ENCODE assay signal across 11 cellular contexts in the genomic region with DNA sequence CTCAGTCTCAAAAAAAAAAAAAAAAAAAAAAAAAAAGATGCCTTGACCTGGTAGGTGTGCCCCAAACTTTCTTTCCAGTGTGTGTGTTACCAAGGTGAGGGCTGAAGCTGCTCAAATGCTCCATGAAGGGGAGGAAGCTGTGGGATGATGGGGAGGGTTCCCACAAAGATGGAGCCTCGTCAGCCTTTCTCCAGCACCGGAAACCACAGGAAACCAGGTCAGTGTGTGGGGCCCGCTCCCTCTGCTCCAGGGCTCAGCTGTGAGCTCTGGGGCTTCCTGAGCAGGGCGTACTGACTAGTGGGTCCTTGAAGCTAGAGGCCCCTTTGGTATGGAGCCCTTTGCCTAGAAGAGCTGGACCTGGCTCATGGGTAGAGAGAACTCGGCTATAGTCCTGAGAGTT. TPM values are rescaled to one million over a fixed set of nuclear protein-coding genes. Genes with fewer than 3 reads are reported as not detected.
DNase-seq lines count a peak whose midpoint lies in the region; ATAC-seq, FAIRE-seq and TF ChIP-seq lines count a peak whose summit lies in the region.
"Had no signal": no experiment of that assay in that cellular context is flagged by ENCODE, and none has a peak within 500 bp of the region (broad histone marks: within the 10 kb centered on the region; RNA-seq: fewer than 3 reads in every experiment).

No MANE protein-coding gene starts in this region.

- H3K9ac ChIP-seq in GM23248 = no peak overlapping the region

- H3K9me3 ChIP-seq in GM23248 (ENCODE audit: low read depth) (no peaks in the 10 kb centered on the region), small intestine (ENCODE audit: control insufficient read depth, low read depth) (no peaks in the 10 kb centered on the region)
- H3K9me3 ChIP-seq: ovary had no signal

- CTCF ChIA-PET in MCF 10A (lab: Yijun Ruan, JAX) = interaction anchor here (0.6 to 1.9 kb wide), 8 partner anchors 9 to 549 kb away, joined by 3 to 7 read pairs (median 3); partner anchors contain the start of gene CRELD1

- FAIRE-seq in small intestine (lab: Jason Lieb, UNC) = no peak
- no peak for FAIRE-seq in frontal cortex (lab: Jason Lieb, UNC)
- FAIRE-seq: colon had no signal

- H3K4me3 ChIP-seq in GM23248 (no peak overlapping the region), small intestine (ENCODE audit: low read depth in 1 of 2, low read length in 2 of 2) (no peak overlapping the region)
- H3K4me3 ChIP-seq: ovary had no signal

- intact Hi-C loops in MCF 10A (cut with micrococcal nuclease) = no loop called here

- no peaks in the 10 kb centered on the region for H3K9me2 ChIP-seq in GM23248 (ENCODE audit: insufficient read depth)

- H3F3A ChIP-seq in GM23248 (ENCODE audit: insufficient read depth) = no peaks in the 10 kb centered on the region

- H3K36me3 Mint-ChIP-seq in T-helper 1 cell treated with Interleukin-12 subunit alpha and Interleukin-12 subunit beta and Interleukin-4 antibody, amounts not matched to agents 30 μg/mL and 1 μg/mL, for 36 hours (ENCODE audit: low read depth) = no peaks in the 10 kb centered on the region
- H3K36me3 Mint-ChIP-seq in MCF 10A (ENCODE audit: insufficient read depth, unreplicated experiment) = peaks cover 5% of the 10 kb centered on the region
- H3K36me3 Mint-ChIP-seq in stimulated activated memory B cell treated with anti-CD40 and anti-IgM and Interleukin-4, amounts not matched to agents 10 μg/mL and 1 μg/mL and 100 μg/mL, for 72 hours = no peaks in the 10 kb centered on the region

- H2AFZ ChIP-seq in GM23248 = peak overlapping the region; percentile 84; the same call in 1 of the 2 replicates

- no peaks in the 10 kb centered on the region for H3K27me3 Mint-ChIP-seq in T-helper 1 cell treated with Interleukin-12 subunit alpha and Interleukin-12 subunit beta and Interleukin-4 antibody, amounts not matched to agents 30 μg/mL and 1 μg/mL, for 36 hours (ENCODE audit: low read depth)
- no peaks in the 10 kb centered on the region for H3K27me3 Mint-ChIP-seq in MCF 10A (ENCODE audit: insufficient read depth, unreplicated experiment)
- H3K27me3 Mint-ChIP-seq in stimulated activated memory B cell treated with anti-CD40 and anti-IgM and Interleukin-4, amounts not matched to agents 10 μg/mL and 1 μg/mL and 100 μg/mL, for 72 hours = no peaks in the 10 kb centered on the region

- peaks cover 31% of the 10 kb centered on the region for H3K4me1 Mint-ChIP-seq in T-helper 1 cell treated with Interleukin-12 subunit alpha and Interleukin-12 subunit beta and Interleukin-4 antibody, amounts not matched to agents 30 μg/mL and 1 μg/mL, for 36 hours (ENCODE audit: low read depth)
- H3K4me1 Mint-ChIP-seq in MCF 10A (ENCODE audit: insufficient read depth, unreplicated experiment) = peaks cover 49% of the 10 kb centered on the region
- H3K4me1 Mint-ChIP-seq in stimulated activated memory B cell treated with anti-CD40 and anti-IgM and Interleukin-4, amounts not matched to agents 10 μg/mL and 1 μg/mL and 100 μg/mL, for 72 hours = peaks cover 16% of the 10 kb centered on the region

- no TSS peak for BruUV-seq in MCF 10A (replicated peaks; lab: Mats Ljungman, UMichigan)

- 93% methylated on average over 5 of the region's 5 CpGs for WGBS in GM23248 (ENCODE audit: low coverage in 1 of 2, low lambda C conversion rate in 2 of 2, missing lambda C conversion rate in 2 of 2), 2 experiments
- 28 to 43% (median 40%) methylated on average over 5 of the region's 5 CpGs for WGBS in small intestine, 3 donors

- no peak for TF ChIP-seq CTCF in MCF 10A (IDR thresholded peaks at IDR 0.05; ENCODE audit: unreplicated experiment)

- H3K36me3 ChIP-seq in GM23248 (ENCODE audit: low read depth) (no peaks in the 10 kb centered on the region), small intestine (ENCODE audit: control insufficient read depth in 2 of 2, insufficient read depth in 2 of 2, low read length in 2 of 2) (no peaks in the 10 kb centered on the region)
- H3K36me3 ChIP-seq: ovary had no signal

- H3K27ac ChIP-seq in GM23248 = no peak overlapping the region
- H3K27ac ChIP-seq in small intestine (ENCODE audit: low read depth in 1 of 2, low read length in 1 of 2) = peak overlapping the region; percentile 83 to 91
- H3K27ac ChIP-seq: ovary had no signal

- ATAC-seq in stimulated activated memory B cell treated with anti-CD40 and anti-IgM and Interleukin-4, amounts not matched to agents 10 μg/mL and 1 μg/mL and 100 μg/mL, for 72 hours = no peak

- H3K4me1 ChIP-seq in GM23248 (ENCODE audit: insufficient read depth) (peaks cover 12% of the 10 kb centered on the region), small intestine (ENCODE audit: control insufficient read depth in 2 of 2, insufficient read depth in 1 of 2, low read depth in 1 of 2, low read length in 1 of 2) (peaks cover 4 to 12% of the 10 kb centered on the region in 2 donors)

- no peaks in the 10 kb centered on the region for H3K9me3 Mint-ChIP-seq in T-helper 1 cell treated with Interleukin-12 subunit alpha and Interleukin-12 subunit beta and Interleukin-4 antibody, amounts not matched to agents 30 μg/mL and 1 μg/mL, for 36 hours
- H3K9me3 Mint-ChIP-seq in MCF 10A (ENCODE audit: unreplicated experiment) = no peaks in the 10 kb centered on the region
- no peaks in the 10 kb centered on the region for H3K9me3 Mint-ChIP-seq in stimulated activated memory B cell treated with anti-CD40 and anti-IgM and Interleukin-4, amounts not matched to agents 10 μg/mL and 1 μg/mL and 100 μg/mL, for 72 hours

- no peaks in the 10 kb centered on the region for H3K27me3 ChIP-seq in GM23248 (replicated peaks; ENCODE audit: insufficient read depth)
- H3K27me3 ChIP-seq in small intestine (ENCODE audit: control insufficient read depth in 2 of 2, insufficient read depth in 2 of 2, low read length in 2 of 2) = no peaks in the 10 kb centered on the region
- H3K27me3 ChIP-seq: ovary had no signal

- peak overlapping the region; percentile 75 for H3K27ac Mint-ChIP-seq in T-helper 1 cell treated with Interleukin-12 subunit alpha and Interleukin-12 subunit beta and Interleukin-4 antibody, amounts not matched to agents 30 μg/mL and 1 μg/mL, for 36 hours
- H3K27ac Mint-ChIP-seq in MCF 10A (ENCODE audit: low read depth, unreplicated experiment) = no peak overlapping the region
- H3K27ac Mint-ChIP-seq in stimulated activated memory B cell treated with anti-CD40 and anti-IgM and Interleukin-4, amounts not matched to agents 10 μg/mL and 1 μg/mL and 100 μg/mL, for 72 hours = no peak overlapping the region

- H4K20me1 ChIP-seq in GM23248 (ENCODE audit: insufficient read depth) = no peaks in the 10 kb centered on the region

- H3K79me2 ChIP-seq in GM23248 (ENCODE audit: insufficient read depth) = no peaks in the 10 kb centered on the region

- DNase-seq in GM23248 (no peak), MCF 10A (ENCODE audit: unreplicated experiment) (no peak), small intestine (no peak), DMS53 treated with DMSO at 0.1 percent for 48 hours (lab: John Stamatoyannopoulos, UW; ENCODE audit: unreplicated experiment) (no peak), NCI-H82 (lab: John Stamatoyannopoulos, UW) (no peak), frontal cortex (ENCODE audit: low spot score in 2 of 2) (no peak)
- DNase-seq: DMS79 treated with DMSO at 0.1 percent for 48 hours, ovary had no signal

- in situ Hi-C loops in GM23248 (cut with MboI) = no loop called here

- H3K4me3 Mint-ChIP-seq in T-helper 1 cell treated with Interleukin-12 subunit alpha and Interleukin-12 subunit beta and Interleukin-4 antibody, amounts not matched to agents 30 μg/mL and 1 μg/mL, for 36 hours = peak overlapping the region; percentile 40
- H3K4me3 Mint-ChIP-seq in MCF 10A (ENCODE audit: unreplicated experiment) = peak overlapping the region; percentile 79
- H3K4me3 Mint-ChIP-seq in stimulated activated memory B cell treated with anti-CD40 and anti-IgM and Interleukin-4, amounts not matched to agents 10 μg/mL and 1 μg/mL and 100 μg/mL, for 72 hours = no peak overlapping the region

- POLR2A ChIA-PET in MCF 10A (lab: Yijun Ruan, JAX) = interaction anchor here (1.4 to 5.6 kb wide), 12 partner anchors 8 to 109 kb away, joined by 4 to 60 read pairs (median 10); partner anchors contain the start of genes ARPC4, CRELD1, IL17RC and TADA3

- no peak overlapping the region for H3K4me2 ChIP-seq in GM23248 (ENCODE audit: unreplicated experiment)

RNA-seq across cellular contexts. Expression of gene IL17RE, which starts 0.7 kb away (rescaled TPM):
- total RNA-seq in GM23248 (2014; rRNA removed; shearing (Covaris generic)) = 0.51 and 5.5 TPM in 2 replicates
- polyA plus RNA-seq in GM23248 (2016; fragmentation: Nextera tagmentation; extraction: Ambion mirVana) (0.24 and 0.27 TPM in 2 replicates), small intestine (10 to 100 TPM; 31.3 to 59.3 (median 41.4) TPM)
- total RNA-seq in MCF 10A (2022) (5.0 and 5.5 TPM in 2 replicates), frontal cortex (under 0.01 TPM)

RNA-seq across cellular contexts. Expression of gene JAGN1, which starts 11.6 kb away (rescaled TPM):
- 32.9 and 35.7 TPM in 2 replicates for total RNA-seq in GM23248 (2014; rRNA removed; shearing (Covaris generic))
- polyA plus RNA-seq in GM23248 (2016; fragmentation: Nextera tagmentation; extraction: Ambion mirVana) = 45.3 and 46.8 TPM in 2 replicates
- total RNA-seq in MCF 10A (2022) = 49.7 and 55.4 TPM in 2 replicates
- 10 to 100 TPM; 49.0 to 56.8 (median 54.9) TPM for polyA plus RNA-seq in small intestine
- 15.9 TPM for total RNA-seq in frontal cortex

RNA-seq across cellular contexts. Expression of gene IL17RC, which starts 14.9 kb away (rescaled TPM):
- 41.8 and 49.4 TPM in 2 replicates for total RNA-seq in GM23248 (2014; rRNA removed; shearing (Covaris generic))
- polyA plus RNA-seq in GM23248 (2016; fragmentation: Nextera tagmentation; extraction: Ambion mirVana) = 20.5 and 25.3 TPM in 2 replicates
- 25.7 and 30.1 TPM in 2 replicates for total RNA-seq in MCF 10A (2022)
- polyA plus RNA-seq in small intestine = 10 to 100 TPM; 35.7 to 96.2 (median 45.0) TPM
- 2.4 TPM for total RNA-seq in frontal cortex

RNA-seq across cellular contexts. Expression of gene CIDEC, which starts 21.9 kb away (rescaled TPM):
- total RNA-seq in GM23248 (2014; rRNA removed; shearing (Covaris generic)) = not detected in 2 replicates
- polyA plus RNA-seq in GM23248 (2016; fragmentation: Nextera tagmentation; extraction: Ambion mirVana) = not detected in 2 replicates
- total RNA-seq in MCF 10A (2022) = not detected in 2 replicates
- polyA plus RNA-seq in small intestine = 100 to 1,000 TPM in 2 of 3 donors, 10 to 100 TPM in 1; 62.5 to 748 (median 557) TPM
- not detected for total RNA-seq in frontal cortex

RNA-seq across cellular contexts. Expression of gene CRELD1, which starts 31.7 kb away (rescaled TPM):
- total RNA-seq in GM23248 (2014; rRNA removed; shearing (Covaris generic)) = 18.2 and 29.5 TPM in 2 replicates
- polyA plus RNA-seq in GM23248 (2016; fragmentation: Nextera tagmentation; extraction: Ambion mirVana) = 19.2 and 19.9 TPM in 2 replicates
- 13.4 and 19.9 TPM in 2 replicates for total RNA-seq in MCF 10A (2022)
- 10 to 100 TPM; 16.2 to 34.3 (median 30.0) TPM for polyA plus RNA-seq in small intestine
- 15.5 TPM for total RNA-seq in frontal cortex
